Comparison of ENCODE assay signal across 8 cellular contexts in genomic region chr1:212432706-212433576, GRCh38. TPM values are rescaled to one million over a fixed set of nuclear protein-coding genes. Genes with fewer than 3 reads are reported as not detected.
DNase-seq lines count a peak whose midpoint lies in the region; TF ChIP-seq lines count a peak whose summit lies in the region.

TSS of gene NENF (plus strand) at chr1:212432920. CDS start at chr1:212432944, 24 bp downstream.

- H3K27ac ChIP-seq in right atrium auricular region (peak within 1 kb of the TSS; percentile 85 to 92), uterus (peak within 1 kb of the TSS; percentile 93 to 95)

- peak; percentile 83 to 92 for TF ChIP-seq POLR2A in uterus (IDR thresholded peaks at IDR 0.05)

- H3K36me3 ChIP-seq in right atrium auricular region = no peaks in the 10 kb centered on the region
- H3K36me3 ChIP-seq in uterus = no peaks in the 10 kb centered on the region

- H3K27me3 ChIP-seq in right atrium auricular region (no peaks in the 10 kb centered on the region), uterus (no peaks in the 10 kb centered on the region)

- TF ChIP-seq CTCF in GM12864 (IDR thresholded peaks at IDR 0.05; ENCODE audit: low read depth, low read length, missing control alignments) (no peak), HFF-Myc (IDR thresholded peaks at IDR 0.05; ENCODE audit: low read depth, low read length, missing control alignments) (no peak), right atrium auricular region (IDR thresholded peaks at IDR 0.05) (no peak), uterus (IDR thresholded peaks at IDR 0.05) (peak in 1 of 4 experiments; percentile 13)

- no peaks in the 10 kb centered on the region for H3K9me3 ChIP-seq in right atrium auricular region
- no peaks in the 10 kb centered on the region for H3K9me3 ChIP-seq in uterus

- H3K4me1 ChIP-seq in right atrium auricular region (peaks cover 0 to 9% of the 10 kb centered on the region in 2 donors), uterus (peaks cover 0 to 7% of the 10 kb centered on the region in 2 donors)

- H3K4me3 ChIP-seq in GM12864 (ENCODE audit: low read depth, low read length) (peak within 1 kb of the TSS; percentile 78), HFF-Myc (replicated peaks; ENCODE audit: low read depth, low read length) (peak within 1 kb of the TSS; percentile 65), right atrium auricular region (peak within 1 kb of the TSS; percentile 74 to 84), uterus (peak within 1 kb of the TSS; percentile 60 to 79)

- DNase-seq in GM12864 (ENCODE audit: low read depth) = no peak
- no peak for DNase-seq in HFF-Myc (ENCODE audit: extremely low read depth, low read depth)
- DNase-seq in NAMALWA (ENCODE audit: low spot score) = peak; percentile 80
- DNase-seq in amygdala (lab: John Stamatoyannopoulos, UW) = peak in 49 of 56 donors; percentile 24 to 88 (median 64)
- peak; percentile 76 for DNase-seq in right atrium auricular region (ENCODE audit: low spot score)
- DNase-seq in putamen (ENCODE audit: low spot score) = peak; percentile 90
- DNase-seq in uterus = peak; percentile 79 to 88

- intact Hi-C loops in T-helper 1 cell treated with Interleukin-12 subunit alpha and Interleukin-12 subunit beta and Interleukin-4 antibody, amounts not matched to agents 30 ng/mL and 1 ng/mL, for 36 hours (cut with micrococcal nuclease) = loop anchor here (1.0 to 5.0 kb wide), 8 partner anchors 19 to 856 kb away; partner anchors contain the start of genes ANGEL2, DTL, INTS7 and NEK2
- intact Hi-C loops in uterus (cut with DNase I; ENCODE audit: low total_unique reads) = no loop called here

RNA-seq across cellular contexts. Expression of gene NENF, which starts in this region (rescaled TPM):
- 19.5 and 19.7 TPM in 2 replicates for total RNA-seq in T-helper 1 cell treated with Interleukin-12 subunit alpha and Interleukin-12 subunit beta and Interleukin-4 antibody, amounts not matched to agents 30 ng/mL and 1 ng/mL, for 36 hours
- total RNA-seq in right atrium auricular region (100 to 1,000 TPM in 1 of 2 donors, 10 to 100 TPM in 1; 56.8 to 134 TPM), uterus (100 to 1,000 TPM in 2 of 4 donors, 10 to 100 TPM in 2; 35.0 to 180 (median 122) TPM)

Comparison
In these comparisons a context has a peak if more than half of its experiments do, and no peak if none do; other contexts are left out.
1. DNase-seq: peak in NAMALWA (single experiment), amygdala (49 of 56), right atrium auricular region (single experiment), putamen (single experiment) and uterus (2 of 2); none in GM12864 (single experiment) and HFF-Myc (single experiment).
2. Peak in every context shown above with its lines, with median percentiles within 50 percentile points of each other: H3K4me3 ChIP-seq.